ENCODE assay signal across 10 cellular contexts in the genomic region with DNA sequence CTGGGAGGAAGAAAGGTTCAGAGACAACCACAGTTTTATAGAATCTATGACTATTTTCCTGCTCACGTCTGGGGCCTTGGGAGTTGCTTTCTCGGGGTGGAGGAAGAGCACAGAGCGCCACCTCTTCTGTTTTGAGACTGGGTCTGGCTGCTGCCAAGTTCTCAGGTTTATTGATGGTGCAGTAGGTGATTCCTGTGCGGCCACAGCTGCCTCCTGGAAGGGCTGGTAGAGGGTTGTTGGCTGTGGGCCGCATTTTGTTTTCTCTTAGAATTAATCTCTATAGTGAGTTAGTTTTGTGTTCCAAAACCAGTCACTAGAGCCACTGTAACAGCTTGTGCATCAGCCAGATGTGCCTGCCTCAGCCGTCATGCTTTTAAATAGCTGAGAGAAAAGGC. TPM values are rescaled to one million over a fixed set of nuclear protein-coding genes. Genes with fewer than 3 reads are reported as not detected.
DNase-seq lines count a peak whose midpoint lies in the region; ATAC-seq and TF ChIP-seq lines count a peak whose summit lies in the region.
"Had no signal": no experiment of that assay in that cellular context is flagged by ENCODE, and none has a peak within 500 bp of the region (broad histone marks: within the 10 kb centered on the region; RNA-seq: fewer than 3 reads in every experiment).

No MANE protein-coding gene starts in this region.

- no peaks in the 10 kb centered on the region for H3K9me2 ChIP-seq in hepatocyte (replicated peaks; ENCODE audit: insufficient read depth)

- no peak for DNase-seq in activated naive CD4-positive, alpha-beta T cell (lab: John Stamatoyannopoulos, UW)
- DNase-seq in T-cell: no peak
- no peak for DNase-seq in hepatocyte (ENCODE audit: low spot score)
- DNase-seq in transverse colon: no peak
- DNase-seq in mesenteric fat pad (ENCODE audit: low spot score): no peak
- DNase-seq in cerebellum (ENCODE audit: low spot score): no peak
- DNase-seq: C1 segment of cervical spinal cord, pancreas had no signal

- no peaks in the 10 kb centered on the region for H3K27me3 Mint-ChIP-seq in activated naive CD4-positive, alpha-beta T cell treated with anti-CD3 and anti-CD28 coated beads, Interleukin-2, amount 50 U/mL, for 24 hours
- no peaks in the 10 kb centered on the region for H3K27me3 Mint-ChIP-seq in T-cell

- peaks cover 83% of the 10 kb centered on the region for H3K4me1 Mint-ChIP-seq in activated naive CD4-positive, alpha-beta T cell treated with anti-CD3 and anti-CD28 coated beads, Interleukin-2, amount 50 U/mL, for 24 hours
- H3K4me1 Mint-ChIP-seq in T-cell: peaks cover 63 to 85% (median 79%) of the 10 kb centered on the region in 3 donors

- H3K36me3 ChIP-seq in hepatocyte (replicated peaks; ENCODE audit: insufficient read depth, low read depth) (no peaks in the 10 kb centered on the region), transverse colon (no peaks in the 10 kb centered on the region)
- H3K36me3 ChIP-seq: pancreas had no signal

- H3K4me3 Mint-ChIP-seq in activated naive CD4-positive, alpha-beta T cell treated with anti-CD3 and anti-CD28 coated beads, Interleukin-2, amount 50 U/mL, for 24 hours: peak overlapping the region; percentile 78
- H3K4me3 Mint-ChIP-seq in T-cell: peak overlapping the region; percentile 61 to 79 (median 65)

- H3K4me3 ChIP-seq in hepatocyte: no peak overlapping the region
- H3K4me3 ChIP-seq in transverse colon: no peak overlapping the region
- H3K4me3 ChIP-seq: pancreas had no signal

- ATAC-seq in T-cell (replicated peaks in 1 of 4) (no peak), HG03175 (IDR thresholded peaks at IDR 0.05; ENCODE audit: unreplicated experiment) (no peak)

- H3K27me3 ChIP-seq in hepatocyte (no peaks in the 10 kb centered on the region), transverse colon (no peaks in the 10 kb centered on the region)
- H3K27me3 ChIP-seq: pancreas had no signal

- H3K27ac ChIP-seq in hepatocyte: peak overlapping the region; percentile 95
- peak overlapping the region; percentile 49 to 79 (median 60) for H3K27ac ChIP-seq in transverse colon

- CTCF ChIA-PET in T-cell (lab: Charles Lee): interaction anchor here in 1 of 2 donors (1.2 to 2.4 kb wide), 2 partner anchors 13 to 314 kb away, joined by 4 to 9 read pairs; a partner anchor contains a TSS

- H3K79me2 ChIP-seq in hepatocyte: peaks cover 69% of the 10 kb centered on the region

- POLR2A ChIA-PET in T-cell (lab: Charles Lee): no interaction called here

- intact Hi-C loops in transverse colon (cut with DNase I; ENCODE audit: low total_unique reads): no loop called here

- H3K36me3 Mint-ChIP-seq in activated naive CD4-positive, alpha-beta T cell treated with anti-CD3 and anti-CD28 coated beads, Interleukin-2, amount 50 U/mL, for 24 hours: no peaks in the 10 kb centered on the region
- peaks cover 6% of the 10 kb centered on the region for H3K36me3 Mint-ChIP-seq in T-cell

- peaks cover 9% of the 10 kb centered on the region for H4K20me1 ChIP-seq in hepatocyte (ENCODE audit: insufficient read depth, poor library complexity, severe bottlenecking)

- H2AFZ ChIP-seq in hepatocyte: no peak overlapping the region

- peak overlapping the region; percentile 62 for H3K4me2 ChIP-seq in hepatocyte

- WGBS in hepatocyte (ENCODE audit: low lambda C conversion rate, missing lambda C conversion rate): 79% methylated on average over 6 of the region's 6 CpGs
- WGBS in transverse colon (ENCODE audit: low coverage in 1 of 2), 2 donors: 44 to 52% methylated on average over 2 to 6 of the region's 6 CpGs

- peaks cover 26% of the 10 kb centered on the region for H3K4me1 ChIP-seq in hepatocyte (ENCODE audit: insufficient read depth)
- peaks cover 24 to 64% (median 44%) of the 10 kb centered on the region in 4 donors for H3K4me1 ChIP-seq in transverse colon

- in situ Hi-C loops in transverse colon (cut with MboI; ENCODE audit: low pct_ligation_motif_present in 1 of 4, low pct_unique_long_range_greater_than_20kb in 1 of 4, low sequenced_read_pairs in 3 of 4): no loop called here

- H3K9me3 ChIP-seq in hepatocyte (ENCODE audit: low read depth) (no peaks in the 10 kb centered on the region), transverse colon (no peaks in the 10 kb centered on the region)
- H3K9me3 ChIP-seq: pancreas had no signal

- TF ChIP-seq POLR2A in transverse colon (IDR thresholded peaks at IDR 0.05): no peak

- H3K27ac Mint-ChIP-seq in activated naive CD4-positive, alpha-beta T cell treated with anti-CD3 and anti-CD28 coated beads, Interleukin-2, amount 50 U/mL, for 24 hours: peak overlapping the region; percentile 98
- H3K27ac Mint-ChIP-seq in T-cell: peak overlapping the region; percentile 96 to 97

- TF ChIP-seq CTCF in hepatocyte (IDR thresholded peaks at IDR 0.05; ENCODE audit: poor library complexity): no peak
- TF ChIP-seq CTCF in transverse colon (IDR thresholded peaks at IDR 0.05): no peak

- TF ChIP-seq EP300 in transverse colon (IDR thresholded peaks at IDR 0.05; ENCODE audit: low read depth): no peak

- H3K9me3 Mint-ChIP-seq in activated naive CD4-positive, alpha-beta T cell treated with anti-CD3 and anti-CD28 coated beads, Interleukin-2, amount 50 U/mL, for 24 hours: no peaks in the 10 kb centered on the region
- H3K9me3 Mint-ChIP-seq in T-cell: no peaks in the 10 kb centered on the region

RNA-seq across cellular contexts. Expression of a gene that starts 12.9 kb away (rescaled TPM):
- total RNA-seq in T-cell: 10 to 100 TPM; 38.3 to 67.8 (median 57.7) TPM
- total RNA-seq in hepatocyte: 10.3 and 15.3 TPM in 2 replicates
- polyA plus RNA-seq in hepatocyte: 19.8 and 21.7 TPM in 2 replicates
- 100 to 1,000 TPM in 1 of 4 donors, 10 to 100 TPM in 3; 31.2 to 111 (median 41.8) TPM for total RNA-seq in transverse colon
- total RNA-seq in mesenteric fat pad: 24.5 TPM
- total RNA-seq in cerebellum: 8.2 TPM

RNA-seq across cellular contexts. Expression of a gene that starts 37.3 kb away (rescaled TPM):
- total RNA-seq in T-cell (100 to 1,000 TPM in 3 of 5 donors, 10 to 100 TPM in 2; 77.4 to 155 (median 125) TPM), hepatocyte (48.0 and 59.0 TPM in 2 replicates), transverse colon (10 to 100 TPM; 13.7 to 72.2 (median 63.5) TPM), mesenteric fat pad (30.8 TPM), cerebellum (49.4 TPM)
- polyA plus RNA-seq in hepatocyte: 33.1 and 38.6 TPM in 2 replicates
